In genomic region chr17:81147701-81148100, GRCh38 we compare ENCODE assay signal across 39 cellular contexts. TPM values are rescaled to one million over a fixed set of nuclear protein-coding genes. Genes with fewer than 3 reads are reported as not detected.
"Had no signal": no experiment of that assay in that cellular context is flagged by ENCODE, and none has a peak within 500 bp of the region (broad histone marks: within the 10 kb centered on the region; RNA-seq: fewer than 3 reads in every experiment).

No MANE protein-coding gene starts in this region.

- H3K9me3 ChIP-seq: MG63 had no signal

- H3K27ac ChIP-seq: KMS-11 had no signal

- H3K9ac ChIP-seq: KMS-11 had no signal

- H3K36me3 ChIP-seq: MG63 had no signal

- H3K4me3 ChIP-seq: MG63 had no signal

- H3K4me2 ChIP-seq: KMS-11 had no signal

- DNase-seq: Karpas-422, Kasumi-1, KG1, MG63, MM.1S, MV-4-11, NCI-H1048, NCI-H1092, NCI-H1092 treated with DMSO at 0.1 percent for 48 hours, NCI-H1105, NCI-H1105 treated with DMSO at 0.1 percent for 48 hours, NCI-H1417, NCI-H1417 treated with DMSO at 0.1 percent for 48 hours, NCI-H1436, NCI-H1436 treated with DMSO at 0.1 percent for 48 hours, NCI-H146, NCI-H1694, NCI-H187, NCI-H187 treated with DMSO at 0.1 percent for 48 hours, NCI-H1930, NCI-H2029, NCI-H2029 treated with DMSO at 0.1 percent for 48 hours, NCI-H2081, NCI-H2081 treated with DMSO at 0.1 percent for 48 hours, NCI-H2107, NCI-H2171, NCI-H2171 treated with DMSO at 0.1 percent for 48 hours, NCI-H2227 treated with DMSO at 0.1 percent for 48 hours, NCI-H226, NCI-H345, NCI-H446, NCI-H446 treated with DMSO at 0.1 percent for 48 hours, NCI-H510A, NCI-H510A treated with DMSO at 0.1 percent for 48 hours had no signal

- H3K27me3 ChIP-seq: MG63 had no signal

RNA-seq across cellular contexts. Expression of gene PVALEF, which starts 17.6 kb away (rescaled TPM):
- total RNA-seq: LHCN-M2, M059J, MCF 10A, NCI-H460 had no signal

RNA-seq across cellular contexts. Expression of gene AATK, which starts 18.3 kb away (rescaled TPM):
- total RNA-seq: M059J had no signal
